ENCODE assay signal across 7 cellular contexts in the genomic region with DNA sequence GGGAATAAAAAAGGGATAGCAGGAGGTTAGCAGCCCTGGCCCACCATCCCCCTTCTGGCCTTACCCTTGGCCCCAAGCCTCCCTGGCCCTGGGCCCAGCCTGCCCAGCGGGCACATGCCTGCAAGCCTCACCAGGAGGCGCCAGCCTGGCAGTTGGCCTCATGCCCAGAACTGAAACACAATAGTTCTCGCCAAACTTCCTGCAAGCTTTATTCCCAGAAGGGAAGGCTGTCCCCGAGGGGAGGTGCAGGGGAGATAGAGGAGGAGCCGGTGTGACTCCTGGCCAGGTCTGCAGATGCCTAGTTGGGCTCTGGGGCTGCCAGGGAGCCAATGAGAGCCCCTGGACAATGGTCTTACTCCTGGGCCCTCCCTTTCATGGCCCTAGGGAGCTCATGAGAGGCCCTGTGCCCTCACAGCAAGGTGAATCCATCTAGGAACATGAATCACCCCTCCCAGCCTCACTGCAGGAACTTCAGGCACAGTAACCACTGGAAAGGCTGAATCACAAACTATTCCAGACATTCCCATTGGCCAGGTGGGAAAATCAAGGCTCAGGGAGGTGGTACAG. TPM values are rescaled to one million over a fixed set of nuclear protein-coding genes. Genes with fewer than 3 reads are reported as not detected.
DNase-seq lines count a peak whose midpoint lies in the region; ATAC-seq, FAIRE-seq and TF ChIP-seq lines count a peak whose summit lies in the region.

No MANE protein-coding gene starts in this region.

- H3K36me3 ChIP-seq in H1 (ENCODE audit: control insufficient read depth in 2 of 4, insufficient read depth in 4 of 4, low read length in 3 of 4) (no peaks in the 10 kb centered on the region), mucosa of descending colon (ENCODE audit: low read depth) (no peaks in the 10 kb centered on the region)

- no peak overlapping the region for H4K91ac ChIP-seq in H1 (replicated peaks; ENCODE audit: insufficient read length, low read length)

- intact Hi-C loops in mucosa of descending colon (cut with DNase I, micrococcal nuclease) = no loop called here

- no peak overlapping the region for H2BK20ac ChIP-seq in H1 (ENCODE audit: low read length)

- H3K27me3 Mint-ChIP-seq in activated naive CD8-positive, alpha-beta T cell treated with anti-CD3 and anti-CD28 coated beads for 36 hours = peaks cover 24% of the 10 kb centered on the region

- no peak overlapping the region for H2BK5ac ChIP-seq in H1 (ENCODE audit: low read depth, low read length)

- DNase-seq in HFF-Myc (ENCODE audit: extremely low read depth, low read depth) (peak; percentile 66), NCI-H82 (lab: John Stamatoyannopoulos, UW) (peak; percentile 91), H1 (ENCODE audit: low read depth in 1 of 2, low spot score in 2 of 2) (no peak), mucosa of descending colon (peak; percentile 86 to 91 (median 88))
- no peak for DNase-seq in activated naive CD8-positive, alpha-beta T cell treated with anti-CD3 and anti-CD28 coated beads for 36 hours

- no peak for TF ChIP-seq EP300 in H1 (IDR thresholded peaks at IDR 0.05; ENCODE audit: borderline replicate concordance in 1 of 2, low read depth in 2 of 2, low read length in 2 of 2)

- H3K79me2 ChIP-seq in H1 (ENCODE audit: control insufficient read depth in 1 of 2, insufficient read depth in 2 of 2, low read length in 2 of 2) = no peaks in the 10 kb centered on the region

- FAIRE-seq in H1 (lab: Jason Lieb, UNC) = no peak

- peak; percentile 81 for ATAC-seq in mucosa of descending colon
- ATAC-seq in GM19035 (IDR thresholded peaks at IDR 0.05; ENCODE audit: unreplicated experiment) = no peak
- no peak for ATAC-seq in GM21723 (IDR thresholded peaks at IDR 0.05; ENCODE audit: unreplicated experiment)

- H4K8ac ChIP-seq in H1 (ENCODE audit: extremely low read depth, insufficient read depth, low read length) = no peak overlapping the region

- peaks cover 0 to 9% (median 2%) of the 10 kb centered on the region in 4 experiments; a peak in 4 of 7 replicates for H3K27me3 ChIP-seq in H1 (replicated peaks in 1 of 4; ENCODE audit: control insufficient read depth in 3 of 4, extremely low read depth in 1 of 4, insufficient read depth in 3 of 4, low read length in 3 of 4)

- H2BK120ac ChIP-seq in H1 (replicated peaks; ENCODE audit: low read depth, low read length) = no peak overlapping the region

- POLR2A ChIA-PET in H1 (lab: Charles Lee; ENCODE audit: partially characterized antibody) = interaction anchor here (1.5 kb wide), 1 partner anchor 19 kb away, joined by 4 read pairs; no protein-coding TSS in a partner anchor

- peak; percentile 31 to 51; a peak in 3 of 4 replicates for TF ChIP-seq RAD21 in H1 (IDR thresholded peaks at IDR 0.05 in 1 of 2, conservative IDR thresholded peaks at IDR 0.05 in 1 of 2; ENCODE audit: low read depth in 2 of 2, low read length in 2 of 2)

- H3K18ac ChIP-seq in H1 (ENCODE audit: extremely low read depth, low read length) = no peak overlapping the region

- no peak overlapping the region for H3K27ac ChIP-seq in H1 (ENCODE audit: low read depth, low read length)

- H3K9me3 ChIP-seq in H1 (ENCODE audit: insufficient read depth in 2 of 2, low read depth in 1 of 2, low read length in 1 of 2) = no peaks in the 10 kb centered on the region
- no peaks in the 10 kb centered on the region for H3K9me3 ChIP-seq in mucosa of descending colon

- H3K79me1 ChIP-seq in H1 (ENCODE audit: low read depth, low read length) = no peaks in the 10 kb centered on the region

- H3K4me3 Mint-ChIP-seq in activated naive CD8-positive, alpha-beta T cell treated with anti-CD3 and anti-CD28 coated beads for 36 hours = no peak overlapping the region

- peaks cover 6% of the 10 kb centered on the region for H3K4me1 Mint-ChIP-seq in activated naive CD8-positive, alpha-beta T cell treated with anti-CD3 and anti-CD28 coated beads for 36 hours

- H3K9me3 Mint-ChIP-seq in activated naive CD8-positive, alpha-beta T cell treated with anti-CD3 and anti-CD28 coated beads for 36 hours = no peaks in the 10 kb centered on the region

- TF ChIP-seq CTCF in HFF-Myc (IDR thresholded peaks at IDR 0.05; ENCODE audit: low read depth, low read length, missing control alignments) = peak; percentile 53
- TF ChIP-seq CTCF in H1 (IDR thresholded peaks at IDR 0.05; ENCODE audit: control extremely low read depth in 1 of 3, insufficient read depth in 1 of 3, low read depth in 1 of 3, low read length in 3 of 3) = peak; percentile 28 to 47 (median 40)
- TF ChIP-seq CTCF in mucosa of descending colon (IDR thresholded peaks at IDR 0.05) = peak; percentile 62

- 71% methylated on average over 5 of the region's 5 CpGs; no CpG with 5 or more reads in 1 of the 2 experiments for WGBS in H1 (ENCODE audit: extremely low coverage in 1 of 2, insufficient coverage in 1 of 2, insufficient read length in 1 of 2, insufficient replicate concordance in 2 of 2, low coverage in 1 of 2, low lambda C conversion rate in 2 of 2, missing lambda C conversion rate in 1 of 2), 2 experiments

- no peak overlapping the region for H3K4ac ChIP-seq in H1 (replicated peaks; ENCODE audit: insufficient read length, low read depth, low read length)

- H3K56ac ChIP-seq in H1 (replicated peaks; ENCODE audit: insufficient read length, low read depth, low read length) = no peak overlapping the region

- H2AFZ ChIP-seq in H1 (ENCODE audit: low read length) = no peak overlapping the region

- H3K27ac Mint-ChIP-seq in activated naive CD8-positive, alpha-beta T cell treated with anti-CD3 and anti-CD28 coated beads for 36 hours = no peak overlapping the region

- H3K4me2 ChIP-seq in H1 (ENCODE audit: insufficient read depth in 1 of 2, low read depth in 2 of 2, low read length in 2 of 2) = no peak overlapping the region

- H3K4me3 ChIP-seq in HFF-Myc (replicated peaks; ENCODE audit: low read depth, low read length) = no peak overlapping the region
- no peak overlapping the region for H3K4me3 ChIP-seq in H1 (ENCODE audit: extremely low read depth in 1 of 4, insufficient read depth in 2 of 4, low read depth in 3 of 4, low read length in 4 of 4)
- no peak overlapping the region for H3K4me3 ChIP-seq in mucosa of descending colon

- H3K36me3 Mint-ChIP-seq in activated naive CD8-positive, alpha-beta T cell treated with anti-CD3 and anti-CD28 coated beads for 36 hours = no peaks in the 10 kb centered on the region

- H3K4me1 ChIP-seq in H1 (replicated peaks in 1 of 4; ENCODE audit: control insufficient read depth in 3 of 4, insufficient read depth in 4 of 4, low read length in 3 of 4) = peaks cover 0 to 26% (median 16%) of the 10 kb centered on the region in 4 experiments; a peak in 6 of 7 replicates
- peaks cover 10% of the 10 kb centered on the region for H3K4me1 ChIP-seq in mucosa of descending colon (ENCODE audit: low read depth)

- no peak overlapping the region for H4K5ac ChIP-seq in H1 (ENCODE audit: insufficient read length, low read depth, low read length)

- no peak overlapping the region for H3K23ac ChIP-seq in H1 (ENCODE audit: insufficient read length)

- no peaks in the 10 kb centered on the region; the same call in 1 of the 2 replicates for H3K23me2 ChIP-seq in H1 (ENCODE audit: low read depth, low read length)

- no peak overlapping the region for H3K14ac ChIP-seq in H1 (ENCODE audit: insufficient read length)

- CTCF ChIA-PET in H1 (lab: Charles Lee; ENCODE audit: partially characterized antibody) = interaction anchor here (0.9 to 3.6 kb wide), 16 partner anchors 9 to 96 kb away, joined by 3 to 15 read pairs (median 6); a partner anchor contains a TSS

- H2AK5ac ChIP-seq in H1 (ENCODE audit: low read depth, low read length) = peak overlapping the region; percentile 59; the same call in 1 of the 2 replicates

- H4K20me1 ChIP-seq in H1 (replicated peaks in 1 of 2; ENCODE audit: control insufficient read depth in 1 of 2, insufficient read depth in 2 of 2, low read length in 2 of 2) = no peaks in the 10 kb centered on the region

- 0 out of 2 replicates have a peak overlapping the region, but pooled peaks have one; percentile 90 for H2BK12ac ChIP-seq in H1 (ENCODE audit: low read depth, low read length)

- H3K9ac ChIP-seq in H1 (replicated peaks in 1 of 4; ENCODE audit: extremely low read depth in 1 of 4, low read depth in 3 of 4, low read length in 3 of 4) = no peak overlapping the region

- no peak overlapping the region for H2BK15ac ChIP-seq in H1 (ENCODE audit: low read length)

- TF ChIP-seq POLR2A in H1 (IDR thresholded peaks at IDR 0.05; ENCODE audit: control extremely low read depth in 1 of 2, low read depth in 2 of 2, low read length in 2 of 2) = no peak

TF ChIP-seq in H1, 55 proteins besides CTCF, POLR2A, EP300 and RAD21:
- TF ChIP-seq JUND (IDR thresholded peaks at IDR 0.05; ENCODE audit: low read length) (no peak), TAF7 (optimal IDR thresholded peaks at IDR 0.05; ENCODE audit: borderline replicate concordance, low read depth, low read length) (no peak), SIX5 (IDR thresholded peaks at IDR 0.05; ENCODE audit: low read depth, low read length) (no peak)

RNA-seq across cellular contexts. Expression of a gene that starts 4.0 kb away (rescaled TPM):
- total RNA-seq in H1 (2021; fragmentation: NEBNext Ultra II Directional; extraction: Animal tissue kit (Norgen Biotek cat#: 25700)) = 1.0 and 2.0 TPM in 2 replicates
- 2.7 and 3.3 TPM in 2 replicates for polyA plus RNA-seq in H1 (2011; rRNA removed)
- polyA plus RNA-seq in H1 (2011; cell fraction: cytosol; rRNA removed) = 4.3 TPM
- polyA plus RNA-seq in H1 (2011; cell fraction: nucleus; rRNA removed) = 3.7 TPM
- polyA plus RNA-seq in H1 (2012, experiment 1 of 2) = 2.1 to 3.9 TPM (median 3.0 TPM) in 4 replicates
- 1.3 TPM for polyA plus RNA-seq in H1 (2012, experiment 2 of 2)
- polyA plus RNA-seq in H1 (2013, experiment 1 of 2) = 2.0 TPM
- polyA plus RNA-seq in H1 (2013, experiment 2 of 2) = 1.5 TPM
- polyA minus RNA-seq in H1 (2011; rRNA and poly(A)+ RNA removed) = 0.61 and 2.4 TPM in 2 replicates
- polyA minus RNA-seq in H1 (2011; cell fraction: cytosol; rRNA and poly(A)+ RNA removed) = 3.3 TPM
- polyA minus RNA-seq in H1 (2011; cell fraction: nucleus; rRNA and poly(A)+ RNA removed) = 11.1 TPM
- under 1 TPM in 1 of 3 donors, not detected in 2; 0.22 TPM for total RNA-seq in mucosa of descending colon
- total RNA-seq in activated naive CD8-positive, alpha-beta T cell treated with anti-CD3 and anti-CD28 coated beads for 36 hours = under 1 TPM in 1 of 2 experiments, not detected in 1; 0.20 TPM

RNA-seq across cellular contexts. Expression of a gene that starts 37.5 kb away (rescaled TPM):
- total RNA-seq in H1 (2021; fragmentation: NEBNext Ultra II Directional; extraction: Animal tissue kit (Norgen Biotek cat#: 25700)) = 7.6 and 9.3 TPM in 2 replicates
- polyA plus RNA-seq in H1 (2011; rRNA removed) = 14.5 and 21.0 TPM in 2 replicates
- polyA plus RNA-seq in H1 (2011; cell fraction: cytosol; rRNA removed) = 11.5 TPM
- polyA plus RNA-seq in H1 (2011; cell fraction: nucleus; rRNA removed) = 54.5 TPM
- polyA plus RNA-seq in H1 (2012, experiment 1 of 2) = 9.8 to 16.3 TPM (median 13.8 TPM) in 4 replicates
- polyA plus RNA-seq in H1 (2012, experiment 2 of 2) = 11.1 TPM
- 15.0 TPM for polyA plus RNA-seq in H1 (2013, experiment 1 of 2)
- 14.0 TPM for polyA plus RNA-seq in H1 (2013, experiment 2 of 2)
- 13.8 and 14.4 TPM in 2 replicates for polyA minus RNA-seq in H1 (2011; rRNA and poly(A)+ RNA removed)
- 7.7 TPM for polyA minus RNA-seq in H1 (2011; cell fraction: cytosol; rRNA and poly(A)+ RNA removed)
- 39.6 TPM for polyA minus RNA-seq in H1 (2011; cell fraction: nucleus; rRNA and poly(A)+ RNA removed)
- total RNA-seq in mucosa of descending colon = under 1 TPM in 1 of 3 donors, not detected in 2; 0.35 TPM
- under 1 TPM; 0.25 to 0.28 TPM for total RNA-seq in activated naive CD8-positive, alpha-beta T cell treated with anti-CD3 and anti-CD28 coated beads for 36 hours

Comparison
In these comparisons a context has a peak if more than half of its experiments do, and no peak if none do; other contexts are left out.
1. DNase-seq: peak in HFF-Myc (single experiment), NCI-H82 (single experiment) and mucosa of descending colon (3 of 3); none in H1 (0 of 2) and activated naive CD8-positive, alpha-beta T cell treated with anti-CD3 and anti-CD28 coated beads for 36 hours (single experiment).
2. Peak in every context shown above with its lines, with median percentiles within 50 percentile points of each other: CTCF ChIP-seq.